13 cellular contexts compared by ENCODE assay signal in genomic region chr1:221878134-221878533, GRCh38.
DNase-seq lines count a peak whose midpoint lies in the region; ATAC-seq, FAIRE-seq and TF ChIP-seq lines count a peak whose summit lies in the region.
"Had no signal": no experiment of that assay in that cellular context is flagged by ENCODE, and none has a peak within 500 bp of the region (broad histone marks: within the 10 kb centered on the region; RNA-seq: fewer than 3 reads in every experiment).

No MANE protein-coding gene starts in this region.

- DNase-seq in CD1c-positive myeloid dendritic cell (ENCODE audit: extremely low spot score): peak; percentile 1
- peak; percentile 8 for DNase-seq in GM19239 (ENCODE audit: insufficient read length, low spot score)
- DNase-seq in MV-4-11 (lab: John Stamatoyannopoulos, UW): peak; percentile 73
- DNase-seq in tibial nerve (ENCODE audit: low spot score in 2 of 2): no peak
- DNase-seq in hepatocyte (ENCODE audit: low spot score): no peak
- no peak for DNase-seq in nucleus accumbens (lab: John Stamatoyannopoulos, UW)
- DNase-seq in NCI-H2227 (lab: John Stamatoyannopoulos, UW; ENCODE audit: unreplicated experiment): no peak
- DNase-seq: mesendoderm, NCI-H2227 treated with DMSO at 0.1 percent for 48 hours, trophoblast cell had no signal

- no peaks in the 10 kb centered on the region for H3K36me3 ChIP-seq in tibial nerve
- H3K36me3 ChIP-seq in hepatocyte (replicated peaks; ENCODE audit: insufficient read depth, low read depth): no peaks in the 10 kb centered on the region

- H3K4me2 ChIP-seq in hepatocyte: no peak overlapping the region

- TF ChIP-seq CTCF in tibial nerve (IDR thresholded peaks at IDR 0.05) (no peak), hepatocyte (IDR thresholded peaks at IDR 0.05; ENCODE audit: poor library complexity) (no peak)

- no peaks in the 10 kb centered on the region for H3K79me2 ChIP-seq in hepatocyte

- H2AFZ ChIP-seq in hepatocyte: no peak overlapping the region

- H3K4me3 ChIP-seq in tibial nerve (no peak overlapping the region), hepatocyte (no peak overlapping the region)

- ATAC-seq in HG02885 (IDR thresholded peaks at IDR 0.05; ENCODE audit: poor library complexity, unreplicated experiment): peak; percentile 84

- H3K27ac ChIP-seq in tibial nerve: no peak overlapping the region
- H3K27ac ChIP-seq in hepatocyte: no peak overlapping the region

- no peak for TF ChIP-seq EP300 in tibial nerve (IDR thresholded peaks at IDR 0.05)

- H3K4me1 ChIP-seq in tibial nerve (no peaks in the 10 kb centered on the region), hepatocyte (ENCODE audit: insufficient read depth) (no peaks in the 10 kb centered on the region)

- H3K9me3 ChIP-seq in tibial nerve (no peaks in the 10 kb centered on the region), hepatocyte (ENCODE audit: low read depth) (no peaks in the 10 kb centered on the region)

- no peaks in the 10 kb centered on the region for H3K9me2 ChIP-seq in hepatocyte (replicated peaks; ENCODE audit: insufficient read depth)

- FAIRE-seq in GM19239 (lab: Jason Lieb, UNC): no peak
- FAIRE-seq: frontal cortex, TTC549 had no signal

- H3K27me3 ChIP-seq in tibial nerve (no peaks in the 10 kb centered on the region), hepatocyte (no peaks in the 10 kb centered on the region)

- no peaks in the 10 kb centered on the region for H4K20me1 ChIP-seq in hepatocyte (ENCODE audit: insufficient read depth, poor library complexity, severe bottlenecking)

- TF ChIP-seq POLR2A in tibial nerve (IDR thresholded peaks at IDR 0.05): no peak

Comparison
In these comparisons a context has a peak if more than half of its experiments do, and no peak if none do; other contexts are left out.
1. DNase-seq: peak in CD1c-positive myeloid dendritic cell (single experiment), GM19239 (single experiment) and MV-4-11 (single experiment); none in tibial nerve (0 of 2), hepatocyte (single experiment), nucleus accumbens (0 of 56) and NCI-H2227 (single experiment).